In genomic region chr5:172497591-172498255, GRCh38 we compare ENCODE assay signal across 20 cellular contexts. TPM values are rescaled to one million over a fixed set of nuclear protein-coding genes. Genes with fewer than 3 reads are reported as not detected.
DNase-seq lines count a peak whose midpoint lies in the region; ATAC-seq and TF ChIP-seq lines count a peak whose summit lies in the region.
"Had no signal": no experiment of that assay in that cellular context is flagged by ENCODE, and none has a peak within 500 bp of the region (broad histone marks: within the 10 kb centered on the region; RNA-seq: fewer than 3 reads in every experiment).

No MANE protein-coding gene starts in this region.

- intact Hi-C loops in esophagus squamous epithelium (cut with DNase I) = no loop called here
- intact Hi-C loops in ovary (cut with DNase I) = no loop called here

- no peak for TF ChIP-seq EP300 in ovary (IDR thresholded peaks at IDR 0.05)

- WGBS in esophagus squamous epithelium, 2 donors = 83 to 84% methylated on average over 9 to 14 of the region's 14 CpGs
- 90 to 95% (median 94%) methylated on average over 14 of the region's 14 CpGs for WGBS in ovary, 3 donors

- H3K36me3 ChIP-seq in esophagus squamous epithelium = no peaks in the 10 kb centered on the region
- no peaks in the 10 kb centered on the region for H3K36me3 ChIP-seq in ovary
- H3K36me3 ChIP-seq: tibial artery had no signal

- no peak for TF ChIP-seq CTCF in esophagus squamous epithelium (IDR thresholded peaks at IDR 0.05)
- TF ChIP-seq CTCF in ovary (IDR thresholded peaks at IDR 0.05) = no peak

- DNase-seq in AG20443 (ENCODE audit: low spot score) = peak; percentile 3
- DNase-seq in ELF-1 (ENCODE audit: low read depth, low spot score) = peak; percentile 0
- no peak for DNase-seq in esophagus squamous epithelium (lab: John Stamatoyannopoulos, UW)
- DNase-seq in ovary = peak in 3 of 5 donors; percentile 5 to 12 (median 9)
- DNase-seq: activated B cell treated with CpG ODN at 0.5 μM for 24 hours; activated naive CD4-positive, alpha-beta T cell treated with Interleukin-2 at 50 U/mL for 16 hours; activated T-cell treated with anti-CD3 and anti-CD28 coated beads, Interleukin-2, amount 50 U/mL, for 1 hour; CD4-positive, alpha-beta T cell; IMR-90; NCI-H1092; NCI-H1930; NCI-H526 treated with DMSO at 0.1 percent for 48 hours; stimulated activated naive CD8-positive, alpha-beta T cell treated with anti-CD3 and anti-CD28 coated beads, Interleukin-15, Interleukin-2, amounts not matched to agents 100 U/mL and 50 U/mL, for 24 hours; SW 1271; T1000 had no signal

- peak overlapping the region in 3 of 4 donors; percentile 59 to 68 (median 63) for H3K27ac ChIP-seq in esophagus squamous epithelium
- no peak overlapping the region for H3K27ac ChIP-seq in ovary
- H3K27ac ChIP-seq: tibial artery had no signal

- no peaks in the 10 kb centered on the region for H3K9me3 ChIP-seq in esophagus squamous epithelium
- H3K9me3 ChIP-seq in ovary = no peaks in the 10 kb centered on the region
- H3K9me3 ChIP-seq: tibial artery had no signal

- H3K4me3 ChIP-seq in esophagus squamous epithelium (no peak overlapping the region), ovary (no peak overlapping the region)
- H3K4me3 ChIP-seq: tibial artery had no signal

- peaks cover 0 to 21% (median 12%) of the 10 kb centered on the region in 3 donors for H3K4me1 ChIP-seq in esophagus squamous epithelium
- peaks cover 8% of the 10 kb centered on the region for H3K4me1 ChIP-seq in ovary (ENCODE audit: insufficient read depth)

- no peak for TF ChIP-seq POLR2A in esophagus squamous epithelium (IDR thresholded peaks at IDR 0.05)
- no peak for TF ChIP-seq POLR2A in ovary (IDR thresholded peaks at IDR 0.05)

- H3K27me3 ChIP-seq in esophagus squamous epithelium (no peaks in the 10 kb centered on the region), ovary (no peaks in the 10 kb centered on the region)
- H3K27me3 ChIP-seq: tibial artery had no signal

- ATAC-seq in GM21576 (IDR thresholded peaks at IDR 0.05; ENCODE audit: unreplicated experiment) (no peak), HG03280 (IDR thresholded peaks at IDR 0.05; ENCODE audit: unreplicated experiment) (no peak), HG02973 (IDR thresholded peaks at IDR 0.05; ENCODE audit: unreplicated experiment) (no peak), HG02610 (IDR thresholded peaks at IDR 0.05; ENCODE audit: unreplicated experiment) (no peak)
- ATAC-seq: stimulated activated naive CD8-positive, alpha-beta T cell treated with anti-CD3 and anti-CD28 coated beads, Interleukin-15, Interleukin-2, amounts not matched to agents 100 U/mL and 50 U/mL, for 24 hours had no signal

RNA-seq across cellular contexts. Expression of gene SH3PXD2B, which starts 43.4 kb away (rescaled TPM):
- total RNA-seq in esophagus squamous epithelium = 10 to 100 TPM in 3 of 4 donors, 1 to 10 TPM in 1; 7.1 to 22.1 (median 13.8) TPM
- 10 to 100 TPM; 13.0 to 71.8 (median 61.1) TPM for total RNA-seq in ovary
- polyA plus RNA-seq in ovary = 10 to 100 TPM; 16.6 to 49.9 TPM

Comparison
In these comparisons a context has a peak if more than half of its experiments do, and no peak if none do; other contexts are left out.
1. H3K27ac ChIP-seq: peak in esophagus squamous epithelium (3 of 4); none in ovary (0 of 2).